ENCODE assay signal across 9 cellular contexts in the genomic region with DNA sequence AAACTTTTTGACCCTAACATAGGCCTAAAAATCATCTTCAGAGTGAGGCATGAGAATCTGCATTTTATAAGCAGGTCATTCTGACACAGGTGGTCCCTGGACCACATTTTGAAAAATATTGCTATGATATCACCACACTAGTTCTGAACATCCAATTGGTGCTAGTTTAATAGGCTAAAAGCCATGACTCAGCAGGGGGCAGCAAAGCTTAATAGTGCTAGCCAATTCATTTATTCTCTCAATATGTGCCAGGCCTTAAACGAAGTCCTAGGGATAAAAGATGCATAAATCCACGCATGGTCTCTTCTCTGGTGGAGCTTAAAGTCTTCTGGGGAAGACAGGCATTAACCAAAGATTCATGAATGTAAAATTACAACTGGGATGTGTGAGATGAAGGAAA. TPM values are rescaled to one million over a fixed set of nuclear protein-coding genes. Genes with fewer than 3 reads are reported as not detected.
A peak's percentile ranks its signal among the peaks of the same experiment; 100 is the strongest.
DNase-seq lines count a peak whose midpoint lies in the region; ATAC-seq and TF ChIP-seq lines count a peak whose summit lies in the region.
"Had no signal": no experiment of that assay in that cellular context is flagged by ENCODE, and none has a peak within 500 bp of the region (broad histone marks: within the 10 kb centered on the region; RNA-seq: fewer than 3 reads in every experiment).

No MANE protein-coding gene starts in this region.

- H3K27me3 ChIP-seq in gastroesophageal sphincter (peaks cover 8% of the 10 kb centered on the region), suprapubic skin (no peaks in the 10 kb centered on the region)

- DNase-seq in AG20443 (ENCODE audit: low spot score) = peak; percentile 43
- peak; percentile 23 for DNase-seq in H4 (ENCODE audit: low spot score)
- DNase-seq in SW480 (ENCODE audit: low spot score) = peak; percentile 13
- peak; percentile 73 for DNase-seq in iris pigment epithelial cell (ENCODE audit: low read depth)
- DNase-seq in NCI-H2171 (lab: John Stamatoyannopoulos, UW) = no peak
- no peak for DNase-seq in suprapubic skin (ENCODE audit: low spot score in 2 of 2)

- no peak for TF ChIP-seq EP300 in gastroesophageal sphincter (IDR thresholded peaks at IDR 0.05)
- no peak for TF ChIP-seq EP300 in suprapubic skin (IDR thresholded peaks at IDR 0.05)

- H3K4me3 ChIP-seq in gastroesophageal sphincter (no peak overlapping the region), suprapubic skin (no peak overlapping the region)
- H3K4me3 ChIP-seq: SK-N-MC had no signal

- H3K4me1 ChIP-seq in gastroesophageal sphincter (no peaks in the 10 kb centered on the region), suprapubic skin (peaks cover 3% of the 10 kb centered on the region)

- ATAC-seq in gastroesophageal sphincter = no peak
- ATAC-seq in GM21723 (IDR thresholded peaks at IDR 0.05; ENCODE audit: unreplicated experiment) = no peak

- TF ChIP-seq CTCF in gastroesophageal sphincter (IDR thresholded peaks at IDR 0.05) = no peak
- TF ChIP-seq CTCF in suprapubic skin (IDR thresholded peaks at IDR 0.05) = peak in 1 of 2 donors; percentile 23

- H3K36me3 ChIP-seq in gastroesophageal sphincter = no peaks in the 10 kb centered on the region
- no peaks in the 10 kb centered on the region for H3K36me3 ChIP-seq in suprapubic skin

- 24 to 48% methylated on average over 2 of the region's 2 CpGs for WGBS in gastroesophageal sphincter (ENCODE audit: low coverage in 1 of 2), 2 donors
- 7% methylated on average over 2 of the region's 2 CpGs for WGBS in suprapubic skin

- no peak for TF ChIP-seq POLR2A in gastroesophageal sphincter (IDR thresholded peaks at IDR 0.05)
- TF ChIP-seq POLR2A in suprapubic skin (IDR thresholded peaks at IDR 0.05) = no peak

- H3K27ac ChIP-seq in gastroesophageal sphincter = no peak overlapping the region
- no peak overlapping the region for H3K27ac ChIP-seq in suprapubic skin
- H3K27ac ChIP-seq: SK-N-MC had no signal

- H3K9me3 ChIP-seq in gastroesophageal sphincter (no peaks in the 10 kb centered on the region), suprapubic skin (no peaks in the 10 kb centered on the region)

RNA-seq across cellular contexts. Expression of a gene that starts 10.2 kb away (rescaled TPM):
- total RNA-seq in H4 (2014; rRNA removed; shearing (Covaris generic)) = 7.1 and 19.8 TPM in 2 replicates
- total RNA-seq in gastroesophageal sphincter (10 to 100 TPM; 18.6 to 55.6 (median 33.3) TPM), suprapubic skin (10 to 100 TPM; 37.0 to 69.4 (median 42.2) TPM)

RNA-seq across cellular contexts. Expression of a gene that starts 28.9 kb away (rescaled TPM):
- total RNA-seq in H4 (2014; rRNA removed; shearing (Covaris generic)) = 12.9 and 21.0 TPM in 2 replicates
- total RNA-seq in gastroesophageal sphincter (1 to 10 TPM; 4.5 to 9.1 (median 5.6) TPM), suprapubic skin (10 to 100 TPM in 2 of 4 donors, 1 to 10 TPM in 2; 9.6 to 13.5 (median 10.0) TPM)

Comparison
In these comparisons a context has a peak if more than half of its experiments do, and no peak if none do; other contexts are left out.
1. DNase-seq: peak in AG20443 (single experiment), H4 (single experiment), SW480 (single experiment) and iris pigment epithelial cell (single experiment); none in NCI-H2171 (single experiment) and suprapubic skin (0 of 2).